ENCODE assay signal across 1 cellular context in the genomic region with DNA sequence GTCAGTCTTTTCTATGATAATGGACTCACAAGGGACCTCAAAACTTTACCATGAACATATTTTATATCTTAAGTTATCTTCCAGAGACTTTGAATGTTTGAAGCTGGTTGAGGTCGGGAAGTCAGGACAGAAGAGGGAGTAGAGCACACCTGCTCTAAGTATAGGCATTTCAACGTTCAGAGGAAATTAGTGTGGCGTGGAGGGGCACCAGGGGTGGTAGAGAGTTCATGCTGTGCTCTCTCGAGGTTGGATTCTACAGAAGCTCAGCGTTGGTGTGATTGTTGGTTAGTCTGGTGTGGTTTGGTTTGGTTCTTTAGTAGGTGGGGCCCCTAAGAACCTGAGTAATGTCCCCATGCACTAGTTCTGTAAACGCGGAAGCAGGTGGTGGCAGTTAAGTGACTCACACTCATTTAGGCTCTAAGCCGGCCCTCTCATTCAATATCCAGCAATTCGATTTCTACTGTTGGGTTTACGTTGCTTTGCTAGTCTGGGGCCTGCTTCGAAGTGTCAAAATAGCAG.
TF ChIP-seq lines count a peak whose summit lies in the region.

No MANE protein-coding gene starts in this region.

TF ChIP-seq in GM23338, 12 proteins besides CTCF, POLR2A, EP300 and RAD21 (continued from another document):
- TF ChIP-seq, protein P1, sequence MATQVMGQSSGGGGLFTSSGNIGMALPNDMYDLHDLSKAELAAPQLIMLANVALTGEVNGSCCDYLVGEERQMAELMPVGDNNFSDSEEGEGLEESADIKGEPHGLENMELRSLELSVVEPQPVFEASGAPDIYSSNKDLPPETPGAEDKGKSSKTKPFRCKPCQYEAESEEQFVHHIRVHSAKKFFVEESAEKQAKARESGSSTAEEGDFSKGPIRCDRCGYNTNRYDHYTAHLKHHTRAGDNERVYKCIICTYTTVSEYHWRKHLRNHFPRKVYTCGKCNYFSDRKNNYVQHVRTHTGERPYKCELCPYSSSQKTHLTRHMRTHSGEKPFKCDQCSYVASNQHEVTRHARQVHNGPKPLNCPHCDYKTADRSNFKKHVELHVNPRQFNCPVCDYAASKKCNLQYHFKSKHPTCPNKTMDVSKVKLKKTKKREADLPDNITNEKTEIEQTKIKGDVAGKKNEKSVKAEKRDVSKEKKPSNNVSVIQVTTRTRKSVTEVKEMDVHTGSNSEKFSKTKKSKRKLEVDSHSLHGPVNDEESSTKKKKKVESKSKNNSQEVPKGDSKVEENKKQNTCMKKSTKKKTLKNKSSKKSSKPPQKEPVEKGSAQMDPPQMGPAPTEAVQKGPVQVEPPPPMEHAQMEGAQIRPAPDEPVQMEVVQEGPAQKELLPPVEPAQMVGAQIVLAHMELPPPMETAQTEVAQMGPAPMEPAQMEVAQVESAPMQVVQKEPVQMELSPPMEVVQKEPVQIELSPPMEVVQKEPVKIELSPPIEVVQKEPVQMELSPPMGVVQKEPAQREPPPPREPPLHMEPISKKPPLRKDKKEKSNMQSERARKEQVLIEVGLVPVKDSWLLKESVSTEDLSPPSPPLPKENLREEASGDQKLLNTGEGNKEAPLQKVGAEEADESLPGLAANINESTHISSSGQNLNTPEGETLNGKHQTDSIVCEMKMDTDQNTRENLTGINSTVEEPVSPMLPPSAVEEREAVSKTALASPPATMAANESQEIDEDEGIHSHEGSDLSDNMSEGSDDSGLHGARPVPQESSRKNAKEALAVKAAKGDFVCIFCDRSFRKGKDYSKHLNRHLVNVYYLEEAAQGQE (IDR thresholded peaks at IDR 0.05; ENCODE audit: unreplicated experiment) = no peak
- TF ChIP-seq EZH2 (IDR thresholded peaks at IDR 0.05; ENCODE audit: low read depth, unreplicated experiment) (no peak), CREB1 (CRISPR knock-in tag; IDR thresholded peaks at IDR 0.05; ENCODE audit: low read depth) (no peak), JUNB (IDR thresholded peaks at IDR 0.05; ENCODE audit: unreplicated experiment) (no peak), POLR2AphosphoS5 (IDR thresholded peaks at IDR 0.05; ENCODE audit: low read depth) (no peak), STAT1 (IDR thresholded peaks at IDR 0.05; ENCODE audit: unreplicated experiment) (no peak), ZNF331 (CRISPR knock-in tag; IDR thresholded peaks at IDR 0.05; ENCODE audit: low read depth) (no peak)
